In the genomic region with DNA sequence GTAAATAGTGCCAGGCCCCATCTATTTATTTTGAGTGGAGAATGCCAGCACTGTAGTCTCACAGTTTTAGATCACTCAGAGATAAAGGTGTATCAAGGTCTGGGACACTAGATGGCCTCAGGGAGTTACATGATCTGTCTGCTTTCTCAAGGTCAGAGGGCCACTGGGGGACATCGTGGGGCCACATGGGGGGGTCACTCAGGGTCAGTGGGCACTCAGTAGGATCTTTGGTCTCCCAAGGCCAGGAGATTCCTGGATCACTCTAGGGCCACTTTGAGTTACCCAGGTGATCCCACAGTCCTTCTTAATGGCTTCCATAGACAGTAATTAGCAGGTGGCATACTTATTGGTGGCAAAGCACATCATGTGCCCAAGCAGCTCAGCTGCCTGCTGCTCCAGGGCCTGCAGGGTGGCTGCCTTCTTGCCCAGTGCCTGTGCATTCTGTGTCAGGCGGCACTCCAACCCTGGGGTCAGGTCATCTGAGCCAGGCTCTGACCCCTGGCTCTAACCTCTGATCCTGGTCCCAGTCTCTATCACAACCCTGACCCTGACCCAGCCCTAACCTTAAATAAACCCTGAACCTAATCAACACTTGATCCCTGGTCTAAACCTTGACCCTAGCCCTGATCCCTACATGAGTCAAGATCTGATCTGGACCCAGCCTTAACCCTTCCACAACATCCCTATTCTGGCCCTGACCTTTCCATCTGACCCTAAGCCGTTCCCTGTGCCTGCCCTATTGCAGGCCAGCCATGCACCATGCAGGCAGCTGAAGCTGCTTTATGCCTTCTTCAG, we compare ENCODE assay signal across 13 cellular contexts. TPM values are rescaled to one million over a fixed set of nuclear protein-coding genes. Genes with fewer than 3 reads are reported as not detected.
DNase-seq lines count a peak whose midpoint lies in the region; ATAC-seq, FAIRE-seq and TF ChIP-seq lines count a peak whose summit lies in the region.
"Had no signal": no experiment of that assay in that cellular context is flagged by ENCODE, and none has a peak within 500 bp of the region (broad histone marks: within the 10 kb centered on the region; RNA-seq: fewer than 3 reads in every experiment).

No MANE protein-coding gene starts in this region.

- no peak for TF ChIP-seq POLR2A in thyroid gland (IDR thresholded peaks at IDR 0.05)

- H3K27ac Mint-ChIP-seq in astrocyte (ENCODE audit: unreplicated experiment): no peak overlapping the region
- H3K27ac Mint-ChIP-seq in natural killer cell treated with Interleukin-12 subunit alpha and Interleukin-12 subunit beta and Interleukin-15 and Interleukin-18, amount 100 ng/mL, for 72 hours: no peak overlapping the region

- H3K4me2 ChIP-seq in SK-N-SH: peak overlapping the region; percentile 100
- peak overlapping the region; percentile 99 for H3K4me2 ChIP-seq in astrocyte (ENCODE audit: low read length)

- no peak overlapping the region for H2AFZ ChIP-seq in SK-N-SH (ENCODE audit: low read depth)
- no peak overlapping the region for H2AFZ ChIP-seq in astrocyte (ENCODE audit: low read depth, low read length)

- peaks cover 10% of the 10 kb centered on the region for H3K4me1 Mint-ChIP-seq in astrocyte (ENCODE audit: low read depth, unreplicated experiment)
- no peaks in the 10 kb centered on the region for H3K4me1 Mint-ChIP-seq in natural killer cell treated with Interleukin-12 subunit alpha and Interleukin-12 subunit beta and Interleukin-15 and Interleukin-18, amount 100 ng/mL, for 72 hours (ENCODE audit: low read depth in 2 of 2)

- POLR2A ChIA-PET in SK-N-SH (lab: Yijun Ruan, JAX): interaction anchor here (0.9 to 1.6 kb wide), 2 partner anchors 105 to 205 kb away, joined by 4 to 5 read pairs; a partner anchor contains a TSS

- in situ Hi-C loops in ACHN (cut with HindIII; ENCODE audit: low pct_ligation_motif_present, low pct_unique_long_range_greater_than_20kb, low sequenced_read_pairs): no loop called here

- no peaks in the 10 kb centered on the region for H3F3A ChIP-seq in SK-N-SH (replicated peaks; ENCODE audit: insufficient read depth)

- peak overlapping the region; percentile 50 for H3K4me3 Mint-ChIP-seq in astrocyte (ENCODE audit: unreplicated experiment)
- no peak overlapping the region for H3K4me3 Mint-ChIP-seq in natural killer cell treated with Interleukin-12 subunit alpha and Interleukin-12 subunit beta and Interleukin-15 and Interleukin-18, amount 100 ng/mL, for 72 hours

- no peak for ATAC-seq in SK-N-SH treated with all-trans-retinoic acid at 6 μM for 48 hours
- no peak for ATAC-seq in natural killer cell treated with Interleukin-12 subunit alpha and Interleukin-12 subunit beta and Interleukin-15 and Interleukin-18, amount 100 ng/mL, for 72 hours

- H3K79me2 ChIP-seq in SK-N-SH (ENCODE audit: insufficient read depth): peaks cover 32% of the 10 kb centered on the region
- H3K79me2 ChIP-seq in astrocyte (ENCODE audit: insufficient read depth, low read length): peaks cover 32% of the 10 kb centered on the region

- intact Hi-C loops in thyroid gland (cut with DNase I): no loop called here

- no peak overlapping the region for H3K4me3 ChIP-seq in SK-N-SH (ENCODE audit: low read depth in 2 of 2, low read length in 1 of 2)
- no peak overlapping the region for H3K4me3 ChIP-seq in astrocyte (ENCODE audit: insufficient read depth, low read depth, low read length)
- no peak overlapping the region for H3K4me3 ChIP-seq in thyroid gland (replicated peaks in 1 of 3)

- no peak for TF ChIP-seq RAD21 in SK-N-SH (IDR thresholded peaks at IDR 0.05; ENCODE audit: low read length)

- CTCF ChIA-PET in SK-N-SH (lab: Yijun Ruan, JAX): interaction anchor here (1.6 to 1.9 kb wide), 2 partner anchors 24 to 36 kb away, joined by 5 to 6 read pairs; a partner anchor contains a TSS

- H3K9ac ChIP-seq in SK-N-SH (peak overlapping the region; percentile 75; the same call in 1 of the 2 replicates), astrocyte (ENCODE audit: low read length) (no peak overlapping the region)

- H3K27ac ChIP-seq in SK-N-SH (ENCODE audit: low read depth in 2 of 2, low read length in 1 of 2) (peak overlapping the region in 1 of 2 experiments; percentile 83; a peak in 1 of 4 replicates), astrocyte (ENCODE audit: low read depth, low read length) (no peak overlapping the region), thyroid gland (peak overlapping the region in 2 of 3 donors; percentile 39 to 93)

- no peaks in the 10 kb centered on the region for H3K27me3 Mint-ChIP-seq in astrocyte (ENCODE audit: low read depth, unreplicated experiment)
- H3K27me3 Mint-ChIP-seq in natural killer cell treated with Interleukin-12 subunit alpha and Interleukin-12 subunit beta and Interleukin-15 and Interleukin-18, amount 100 ng/mL, for 72 hours: peaks cover 0 to 10% of the 10 kb centered on the region in 2 donors

- peaks cover 4% of the 10 kb centered on the region for H3K36me3 Mint-ChIP-seq in astrocyte (ENCODE audit: low read depth, unreplicated experiment)
- no peaks in the 10 kb centered on the region for H3K36me3 Mint-ChIP-seq in natural killer cell treated with Interleukin-12 subunit alpha and Interleukin-12 subunit beta and Interleukin-15 and Interleukin-18, amount 100 ng/mL, for 72 hours

- no peaks in the 10 kb centered on the region for H3K9me3 Mint-ChIP-seq in astrocyte (ENCODE audit: unreplicated experiment)
- no peaks in the 10 kb centered on the region for H3K9me3 Mint-ChIP-seq in natural killer cell treated with Interleukin-12 subunit alpha and Interleukin-12 subunit beta and Interleukin-15 and Interleukin-18, amount 100 ng/mL, for 72 hours

- H3K36me3 ChIP-seq in SK-N-SH (replicated peaks in 1 of 2; ENCODE audit: control insufficient read depth in 1 of 2, insufficient read depth in 2 of 2, low read length in 1 of 2) (peaks cover 0 to 11% of the 10 kb centered on the region in 2 experiments), astrocyte (ENCODE audit: insufficient read depth, low read length) (peaks cover 7% of the 10 kb centered on the region), thyroid gland (peaks cover 7 to 10% of the 10 kb centered on the region in 2 donors)

- WGBS in SK-N-SH (ENCODE audit: low lambda C conversion rate): 56% methylated on average over 2 of the region's 3 CpGs
- WGBS in thyroid gland, 2 donors: 66 to 70% methylated on average over 3 of the region's 3 CpGs

- H3K9me3 ChIP-seq in SK-N-SH (no peaks in the 10 kb centered on the region), astrocyte (ENCODE audit: insufficient read depth, low read depth, low read length) (no peaks in the 10 kb centered on the region), thyroid gland (no peaks in the 10 kb centered on the region)

- H3K4me1 ChIP-seq in SK-N-SH (ENCODE audit: control insufficient read depth in 1 of 2, insufficient read depth in 2 of 2, low read depth in 1 of 2, low read length in 1 of 2) (peaks cover 0 to 18% of the 10 kb centered on the region in 2 experiments; a peak in 1 of 4 replicates), astrocyte (ENCODE audit: insufficient read depth, low read length) (peaks cover 22% of the 10 kb centered on the region), thyroid gland (peaks cover 15 to 21% of the 10 kb centered on the region in 2 donors)

- TF ChIP-seq EP300 in SK-N-SH (IDR thresholded peaks at IDR 0.05; ENCODE audit: borderline replicate concordance in 1 of 2, low read depth in 1 of 2, low read length in 1 of 2): no peak

- no peak for DNase-seq in SK-N-SH
- DNase-seq in astrocyte (ENCODE audit: low read depth): no peak
- peak; percentile 29 for DNase-seq in iPS-NIHi7 (ENCODE audit: extremely low spot score)
- DNase-seq in thyroid gland: no peak
- DNase-seq in ACHN: no peak
- DNase-seq in NCI-H2107 (lab: John Stamatoyannopoulos, UW): no peak
- DNase-seq in natural killer cell treated with Interleukin-12 subunit alpha and Interleukin-12 subunit beta and Interleukin-15 and Interleukin-18, amount 100 ng/mL, for 72 hours (ENCODE audit: low spot score): no peak
- DNase-seq: activated gamma-delta T cell treated with Interleukin-2 at 50 U/mL for 16 hours, cortex of kidney, DMS79, NCI-H446 treated with DMSO at 0.1 percent for 48 hours had no signal

- H4K20me1 ChIP-seq in SK-N-SH (ENCODE audit: insufficient read depth) (no peaks in the 10 kb centered on the region), astrocyte (ENCODE audit: insufficient read depth, low read length) (peaks cover 25% of the 10 kb centered on the region)

- no peaks in the 10 kb centered on the region for H3K9me2 ChIP-seq in SK-N-SH

- no peak for FAIRE-seq in astrocyte (lab: Jason Lieb, UNC)
- FAIRE-seq: A204.1 had no signal

- H3K27me3 ChIP-seq in SK-N-SH (ENCODE audit: insufficient read depth): no peaks in the 10 kb centered on the region
- H3K27me3 ChIP-seq in astrocyte (ENCODE audit: insufficient read depth, low read length): no peaks in the 10 kb centered on the region
- H3K27me3 ChIP-seq in thyroid gland: no peaks in the 10 kb centered on the region

- peak; percentile 15; the same call in 1 of the 2 replicates for TF ChIP-seq CTCF in SK-N-SH (IDR thresholded peaks at IDR 0.05)
- TF ChIP-seq CTCF in astrocyte (IDR thresholded peaks at IDR 0.05; ENCODE audit: insufficient read depth, low read depth, low read length): no peak
- TF ChIP-seq CTCF in thyroid gland (IDR thresholded peaks at IDR 0.05): peak in 2 of 6 experiments; percentile 4 to 9

RNA-seq across cellular contexts. Expression of a gene that starts 1.8 kb away (rescaled TPM):
- 318 and 332 TPM in 2 replicates for polyA plus RNA-seq in SK-N-SH (2012; rRNA removed)
- 79.7 and 90.1 TPM in 2 replicates for polyA plus RNA-seq in SK-N-SH (2012; cell fraction: cytosol; rRNA removed)
- polyA plus RNA-seq in SK-N-SH (2012; cell fraction: nucleus; rRNA removed): 1,763 and 2,430 TPM in 2 replicates
- total RNA-seq in astrocyte (344 and 391 TPM in 2 replicates), thyroid gland (100 to 1,000 TPM; 452 to 573 (median 527) TPM)
- total RNA-seq in natural killer cell treated with Interleukin-12 subunit alpha and Interleukin-12 subunit beta and Interleukin-15 and Interleukin-18, amount 100 ng/mL, for 72 hours: not detected

RNA-seq across cellular contexts. Expression of a gene that starts 14.0 kb away (rescaled TPM):
- 75.6 and 80.5 TPM in 2 replicates for polyA plus RNA-seq in SK-N-SH (2012; rRNA removed)
- 31.2 and 48.4 TPM in 2 replicates for polyA plus RNA-seq in SK-N-SH (2012; cell fraction: cytosol; rRNA removed)
- polyA plus RNA-seq in SK-N-SH (2012; cell fraction: nucleus; rRNA removed): 181 and 182 TPM in 2 replicates
- total RNA-seq in astrocyte (28.7 and 31.7 TPM in 2 replicates), thyroid gland (100 to 1,000 TPM in 1 of 4 donors, 10 to 100 TPM in 3; 72.3 to 104 (median 77.4) TPM)
- 10 to 100 TPM; 54.4 to 65.0 TPM for total RNA-seq in natural killer cell treated with Interleukin-12 subunit alpha and Interleukin-12 subunit beta and Interleukin-15 and Interleukin-18, amount 100 ng/mL, for 72 hours

RNA-seq across cellular contexts. Expression of a gene that starts 30.1 kb away (rescaled TPM):
- polyA plus RNA-seq in SK-N-SH (2012; rRNA removed): 311 and 381 TPM in 2 replicates
- 153 and 224 TPM in 2 replicates for polyA plus RNA-seq in SK-N-SH (2012; cell fraction: cytosol; rRNA removed)
- polyA plus RNA-seq in SK-N-SH (2012; cell fraction: nucleus; rRNA removed): 787 and 824 TPM in 2 replicates
- 189 and 231 TPM in 2 replicates for total RNA-seq in astrocyte
- 100 to 1,000 TPM; 158 to 273 (median 251) TPM for total RNA-seq in thyroid gland
- total RNA-seq in natural killer cell treated with Interleukin-12 subunit alpha and Interleukin-12 subunit beta and Interleukin-15 and Interleukin-18, amount 100 ng/mL, for 72 hours: 100 to 1,000 TPM; 207 to 261 TPM

RNA-seq across cellular contexts. Expression of a gene that starts 31.5 kb away (rescaled TPM):
- 40.9 and 43.6 TPM in 2 replicates for polyA plus RNA-seq in SK-N-SH (2012; rRNA removed)
- 20.6 and 31.9 TPM in 2 replicates for polyA plus RNA-seq in SK-N-SH (2012; cell fraction: cytosol; rRNA removed)
- polyA plus RNA-seq in SK-N-SH (2012; cell fraction: nucleus; rRNA removed): 27.3 and 29.4 TPM in 2 replicates
- total RNA-seq in astrocyte (18.5 and 20.5 TPM in 2 replicates), thyroid gland (10 to 100 TPM; 35.2 to 63.7 (median 58.5) TPM)
- 10 to 100 TPM; 21.0 to 24.7 TPM for total RNA-seq in natural killer cell treated with Interleukin-12 subunit alpha and Interleukin-12 subunit beta and Interleukin-15 and Interleukin-18, amount 100 ng/mL, for 72 hours

RNA-seq across cellular contexts. Expression of a gene that starts 36.7 kb away (rescaled TPM):
- polyA plus RNA-seq in SK-N-SH (2012; rRNA removed): 35.3 and 40.6 TPM in 2 replicates
- 20.2 and 29.3 TPM in 2 replicates for polyA plus RNA-seq in SK-N-SH (2012; cell fraction: cytosol; rRNA removed)
- 71.7 and 82.7 TPM in 2 replicates for polyA plus RNA-seq in SK-N-SH (2012; cell fraction: nucleus; rRNA removed)
- total RNA-seq in astrocyte: 30.2 and 31.6 TPM in 2 replicates
- 10 to 100 TPM; 47.0 to 60.9 (median 57.2) TPM for total RNA-seq in thyroid gland
- 1 to 10 TPM; 1.3 to 3.1 TPM for total RNA-seq in natural killer cell treated with Interleukin-12 subunit alpha and Interleukin-12 subunit beta and Interleukin-15 and Interleukin-18, amount 100 ng/mL, for 72 hours

Comparison
In these comparisons a context has a peak if more than half of its experiments do, and no peak if none do; other contexts are left out.
1. RNA of a gene that starts 1.8 kb away (total RNA-seq): 452 to 573 TPM in thyroid gland and 344 to 391 TPM in astrocyte; not detected in natural killer cell treated with Interleukin-12 subunit alpha and Interleukin-12 subunit beta and Interleukin-15 and Interleukin-18, amount 100 ng/mL, for 72 hours; every median in the first group is over 100 times any median in the second.